ENCODE assay signal across 17 cellular contexts in the genomic region with DNA sequence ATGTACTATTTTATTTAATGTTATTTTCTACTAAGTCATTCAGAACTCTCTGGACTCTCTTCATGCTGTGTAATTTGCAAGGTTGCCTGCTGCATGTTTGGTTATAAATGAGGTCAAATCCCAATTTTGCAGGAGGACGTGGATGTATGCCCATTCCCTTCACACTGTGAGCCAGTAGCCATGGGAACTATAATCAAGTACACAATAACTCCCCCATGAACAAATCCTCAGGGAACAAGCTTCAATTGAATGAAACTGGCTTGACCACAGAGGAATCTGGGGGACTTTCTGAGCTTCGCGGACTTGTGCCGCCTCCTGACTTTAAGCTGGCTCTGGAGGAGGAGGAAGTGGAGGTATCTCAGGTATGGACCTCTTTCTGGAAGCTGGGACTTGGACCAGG. TPM values are rescaled to one million over a fixed set of nuclear protein-coding genes. Genes with fewer than 3 reads are reported as not detected.
DNase-seq lines count a peak whose midpoint lies in the region; ATAC-seq and TF ChIP-seq lines count a peak whose summit lies in the region.
"Had no signal": no experiment of that assay in that cellular context is flagged by ENCODE, and none has a peak within 500 bp of the region (broad histone marks: within the 10 kb centered on the region; RNA-seq: fewer than 3 reads in every experiment).

No MANE protein-coding gene starts in this region.

- H3K4me3 Mint-ChIP-seq in brain, result peak overlapping the region in 2 of 5 experiments; percentile 31 to 46

- TF ChIP-seq CTCF in brain (conservative IDR thresholded peaks at IDR 0.05) (no peak), foreskin fibroblast (IDR thresholded peaks at IDR 0.05; ENCODE audit: low read depth, low read length) (no peak)

- H3K27ac Mint-ChIP-seq in brain, result peak overlapping the region in 3 of 5 experiments; percentile 81 to 94 (median 91)

- no peak for ATAC-seq in HG03097 (IDR thresholded peaks at IDR 0.05; ENCODE audit: low FRiP score, unreplicated experiment)
- ATAC-seq: A549, K562, PC-3 had no signal

- H3K4me3 ChIP-seq in foreskin fibroblast (ENCODE audit: low read depth in 1 of 2, low read length in 2 of 2), result no peak overlapping the region
- H3K4me3 ChIP-seq: A549, K562, SJSA1 had no signal

- peaks cover 17% of the 10 kb centered on the region for H3K4me1 Mint-ChIP-seq in brain

- DNase-seq in Ammon's horn (ENCODE audit: low spot score), result peak; percentile 45
- peak; percentile 42 for DNase-seq in M059J (ENCODE audit: low read depth)
- peak; percentile 20 for DNase-seq in left kidney (ENCODE audit: low read depth, low spot score)
- no peak for DNase-seq in foreskin fibroblast
- no peak for DNase-seq in NCI-H2227 treated with DMSO at 0.1 percent for 48 hours (lab: John Stamatoyannopoulos, UW)
- DNase-seq in retina, result no peak
- DNase-seq: DMS 273 treated with DMSO at 0.1 percent for 48 hours, NCI-H1048, NCI-H1436 treated with DMSO at 0.1 percent for 48 hours, NCI-H446, PC-3, SW 1271 had no signal

- H3K36me3 Mint-ChIP-seq in brain, result no peaks in the 10 kb centered on the region

- H3K9me3 Mint-ChIP-seq in brain, result peaks cover 0 to 12% (median 3%) of the 10 kb centered on the region in 5 experiments

- H3K27me3 Mint-ChIP-seq in brain, result peaks cover 2% of the 10 kb centered on the region

RNA-seq across cellular contexts. Expression of a gene that starts 14.6 kb away (rescaled TPM):
- total RNA-seq in M059J (2014; rRNA removed; shearing (Covaris generic)), result 11.3 and 16.8 TPM in 2 replicates
- 61.7 TPM for polyA plus RNA-seq in brain (ENCODE audit: insufficient read depth, low read depth, low replicate concordance)

RNA-seq across cellular contexts. Expression of a gene that starts 21.2 kb away (rescaled TPM):
- total RNA-seq in M059J (2014; rRNA removed; shearing (Covaris generic)), result 86.9 and 110 TPM in 2 replicates
- polyA plus RNA-seq in brain (ENCODE audit: insufficient read depth, low read depth, low replicate concordance), result 244 TPM

RNA-seq across cellular contexts. Expression of a gene that starts 33.0 kb away (rescaled TPM):
- 24.1 and 47.4 TPM in 2 replicates for total RNA-seq in M059J (2014; rRNA removed; shearing (Covaris generic))
- polyA plus RNA-seq in brain (ENCODE audit: insufficient read depth, low read depth, low replicate concordance), result 45.4 TPM

RNA-seq across cellular contexts. Expression of a gene that starts 40.4 kb away (rescaled TPM):
- total RNA-seq in M059J (2014; rRNA removed; shearing (Covaris generic)), result 12.1 and 16.1 TPM in 2 replicates
- polyA plus RNA-seq in brain (ENCODE audit: insufficient read depth, low read depth, low replicate concordance), result 115 TPM

RNA-seq across cellular contexts. Expression of a gene that starts 41.3 kb away (rescaled TPM):
- total RNA-seq in M059J (2014; rRNA removed; shearing (Covaris generic)), result 16.7 and 38.3 TPM in 2 replicates
- 187 TPM for polyA plus RNA-seq in brain (ENCODE audit: insufficient read depth, low read depth, low replicate concordance)

Comparison
In these comparisons a context has a peak if more than half of its experiments do, and no peak if none do; other contexts are left out.
1. DNase-seq: peak in Ammon's horn (single experiment), M059J (single experiment) and left kidney (single experiment); none in foreskin fibroblast (0 of 2), NCI-H2227 treated with DMSO at 0.1 percent for 48 hours (single experiment) and retina (single experiment).